In the genomic region with DNA sequence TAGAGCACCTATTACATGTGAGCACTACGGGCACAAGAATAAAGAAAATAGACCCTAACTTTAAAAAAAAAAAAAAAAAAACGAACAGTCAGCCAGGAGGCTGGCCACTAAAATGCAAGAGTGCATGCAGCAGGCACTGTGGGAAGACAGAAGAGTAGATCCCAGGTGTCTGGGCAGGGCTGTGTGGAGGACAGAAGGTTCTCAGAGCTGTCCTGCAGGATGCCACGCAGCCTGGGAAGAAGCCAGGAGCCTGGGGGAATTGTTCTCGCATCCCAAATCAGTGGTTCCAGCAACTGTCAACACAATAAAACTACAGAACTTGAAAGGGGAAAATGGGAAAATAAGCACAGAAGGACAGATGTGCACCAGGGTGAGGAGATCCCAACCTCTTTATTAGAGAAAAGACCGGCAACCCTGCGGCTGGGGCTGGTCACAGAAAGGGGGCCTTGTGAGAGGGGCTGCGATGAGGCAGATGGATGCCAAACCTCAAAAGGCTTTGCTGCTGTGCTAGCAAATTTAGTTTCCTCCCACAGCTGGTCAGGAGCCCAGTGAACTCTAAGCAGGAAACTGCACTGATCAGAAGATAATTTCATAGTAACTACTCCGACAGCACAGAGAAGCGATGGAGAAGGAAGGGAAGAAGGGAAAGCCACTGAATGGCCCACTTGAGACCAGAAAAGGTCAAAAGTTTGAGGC, we compare ENCODE assay signal across 1 cellular context.
TF ChIP-seq lines count a peak whose summit lies in the region.

No MANE protein-coding gene starts in this region.

TF ChIP-seq in K562, 482 proteins besides CTCF, POLR2A, EP300 and RAD21 (continued from another document and continues in another):
- TF ChIP-seq, protein P1, sequence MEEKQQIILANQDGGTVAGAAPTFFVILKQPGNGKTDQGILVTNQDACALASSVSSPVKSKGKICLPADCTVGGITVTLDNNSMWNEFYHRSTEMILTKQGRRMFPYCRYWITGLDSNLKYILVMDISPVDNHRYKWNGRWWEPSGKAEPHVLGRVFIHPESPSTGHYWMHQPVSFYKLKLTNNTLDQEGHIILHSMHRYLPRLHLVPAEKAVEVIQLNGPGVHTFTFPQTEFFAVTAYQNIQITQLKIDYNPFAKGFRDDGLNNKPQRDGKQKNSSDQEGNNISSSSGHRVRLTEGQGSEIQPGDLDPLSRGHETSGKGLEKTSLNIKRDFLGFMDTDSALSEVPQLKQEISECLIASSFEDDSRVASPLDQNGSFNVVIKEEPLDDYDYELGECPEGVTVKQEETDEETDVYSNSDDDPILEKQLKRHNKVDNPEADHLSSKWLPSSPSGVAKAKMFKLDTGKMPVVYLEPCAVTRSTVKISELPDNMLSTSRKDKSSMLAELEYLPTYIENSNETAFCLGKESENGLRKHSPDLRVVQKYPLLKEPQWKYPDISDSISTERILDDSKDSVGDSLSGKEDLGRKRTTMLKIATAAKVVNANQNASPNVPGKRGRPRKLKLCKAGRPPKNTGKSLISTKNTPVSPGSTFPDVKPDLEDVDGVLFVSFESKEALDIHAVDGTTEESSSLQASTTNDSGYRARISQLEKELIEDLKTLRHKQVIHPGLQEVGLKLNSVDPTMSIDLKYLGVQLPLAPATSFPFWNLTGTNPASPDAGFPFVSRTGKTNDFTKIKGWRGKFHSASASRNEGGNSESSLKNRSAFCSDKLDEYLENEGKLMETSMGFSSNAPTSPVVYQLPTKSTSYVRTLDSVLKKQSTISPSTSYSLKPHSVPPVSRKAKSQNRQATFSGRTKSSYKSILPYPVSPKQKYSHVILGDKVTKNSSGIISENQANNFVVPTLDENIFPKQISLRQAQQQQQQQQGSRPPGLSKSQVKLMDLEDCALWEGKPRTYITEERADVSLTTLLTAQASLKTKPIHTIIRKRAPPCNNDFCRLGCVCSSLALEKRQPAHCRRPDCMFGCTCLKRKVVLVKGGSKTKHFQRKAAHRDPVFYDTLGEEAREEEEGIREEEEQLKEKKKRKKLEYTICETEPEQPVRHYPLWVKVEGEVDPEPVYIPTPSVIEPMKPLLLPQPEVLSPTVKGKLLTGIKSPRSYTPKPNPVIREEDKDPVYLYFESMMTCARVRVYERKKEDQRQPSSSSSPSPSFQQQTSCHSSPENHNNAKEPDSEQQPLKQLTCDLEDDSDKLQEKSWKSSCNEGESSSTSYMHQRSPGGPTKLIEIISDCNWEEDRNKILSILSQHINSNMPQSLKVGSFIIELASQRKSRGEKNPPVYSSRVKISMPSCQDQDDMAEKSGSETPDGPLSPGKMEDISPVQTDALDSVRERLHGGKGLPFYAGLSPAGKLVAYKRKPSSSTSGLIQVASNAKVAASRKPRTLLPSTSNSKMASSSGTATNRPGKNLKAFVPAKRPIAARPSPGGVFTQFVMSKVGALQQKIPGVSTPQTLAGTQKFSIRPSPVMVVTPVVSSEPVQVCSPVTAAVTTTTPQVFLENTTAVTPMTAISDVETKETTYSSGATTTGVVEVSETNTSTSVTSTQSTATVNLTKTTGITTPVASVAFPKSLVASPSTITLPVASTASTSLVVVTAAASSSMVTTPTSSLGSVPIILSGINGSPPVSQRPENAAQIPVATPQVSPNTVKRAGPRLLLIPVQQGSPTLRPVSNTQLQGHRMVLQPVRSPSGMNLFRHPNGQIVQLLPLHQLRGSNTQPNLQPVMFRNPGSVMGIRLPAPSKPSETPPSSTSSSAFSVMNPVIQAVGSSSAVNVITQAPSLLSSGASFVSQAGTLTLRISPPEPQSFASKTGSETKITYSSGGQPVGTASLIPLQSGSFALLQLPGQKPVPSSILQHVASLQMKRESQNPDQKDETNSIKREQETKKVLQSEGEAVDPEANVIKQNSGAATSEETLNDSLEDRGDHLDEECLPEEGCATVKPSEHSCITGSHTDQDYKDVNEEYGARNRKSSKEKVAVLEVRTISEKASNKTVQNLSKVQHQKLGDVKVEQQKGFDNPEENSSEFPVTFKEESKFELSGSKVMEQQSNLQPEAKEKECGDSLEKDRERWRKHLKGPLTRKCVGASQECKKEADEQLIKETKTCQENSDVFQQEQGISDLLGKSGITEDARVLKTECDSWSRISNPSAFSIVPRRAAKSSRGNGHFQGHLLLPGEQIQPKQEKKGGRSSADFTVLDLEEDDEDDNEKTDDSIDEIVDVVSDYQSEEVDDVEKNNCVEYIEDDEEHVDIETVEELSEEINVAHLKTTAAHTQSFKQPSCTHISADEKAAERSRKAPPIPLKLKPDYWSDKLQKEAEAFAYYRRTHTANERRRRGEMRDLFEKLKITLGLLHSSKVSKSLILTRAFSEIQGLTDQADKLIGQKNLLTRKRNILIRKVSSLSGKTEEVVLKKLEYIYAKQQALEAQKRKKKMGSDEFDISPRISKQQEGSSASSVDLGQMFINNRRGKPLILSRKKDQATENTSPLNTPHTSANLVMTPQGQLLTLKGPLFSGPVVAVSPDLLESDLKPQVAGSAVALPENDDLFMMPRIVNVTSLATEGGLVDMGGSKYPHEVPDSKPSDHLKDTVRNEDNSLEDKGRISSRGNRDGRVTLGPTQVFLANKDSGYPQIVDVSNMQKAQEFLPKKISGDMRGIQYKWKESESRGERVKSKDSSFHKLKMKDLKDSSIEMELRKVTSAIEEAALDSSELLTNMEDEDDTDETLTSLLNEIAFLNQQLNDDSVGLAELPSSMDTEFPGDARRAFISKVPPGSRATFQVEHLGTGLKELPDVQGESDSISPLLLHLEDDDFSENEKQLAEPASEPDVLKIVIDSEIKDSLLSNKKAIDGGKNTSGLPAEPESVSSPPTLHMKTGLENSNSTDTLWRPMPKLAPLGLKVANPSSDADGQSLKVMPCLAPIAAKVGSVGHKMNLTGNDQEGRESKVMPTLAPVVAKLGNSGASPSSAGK (IDR thresholded peaks at IDR 0.05) = no peak
- TF ChIP-seq PTRF (tag; IDR thresholded peaks at IDR 0.05) = no peak
- no peak for TF ChIP-seq ZNF146 (CRISPR knock-in tag; IDR thresholded peaks at IDR 0.05; ENCODE audit: unreplicated experiment)
- TF ChIP-seq ARID1B (IDR thresholded peaks at IDR 0.05) = peak; percentile 29; the same call in 1 of the 2 replicates
- no peak for TF ChIP-seq RBFOX2 (IDR thresholded peaks at IDR 0.05; ENCODE audit: low read depth, low read length)
- no peak for TF ChIP-seq KDM4B (IDR thresholded peaks at IDR 0.05; ENCODE audit: borderline replicate concordance in 2 of 2, low read depth in 1 of 2)
- TF ChIP-seq ZNF282 (CRISPR knock-in tag; IDR thresholded peaks at IDR 0.05) = no peak
- TF ChIP-seq CREB1 (IDR thresholded peaks at IDR 0.05) = no peak
- no peak for TF ChIP-seq CREB1 (CRISPR knock-in tag; IDR thresholded peaks at IDR 0.05)
- no peak for TF ChIP-seq ZNF436 (CRISPR knock-in tag; IDR thresholded peaks at IDR 0.05)
- no peak for TF ChIP-seq KAT2B (IDR thresholded peaks at IDR 0.05; ENCODE audit: low read depth, low read length)
- TF ChIP-seq, protein P2, sequence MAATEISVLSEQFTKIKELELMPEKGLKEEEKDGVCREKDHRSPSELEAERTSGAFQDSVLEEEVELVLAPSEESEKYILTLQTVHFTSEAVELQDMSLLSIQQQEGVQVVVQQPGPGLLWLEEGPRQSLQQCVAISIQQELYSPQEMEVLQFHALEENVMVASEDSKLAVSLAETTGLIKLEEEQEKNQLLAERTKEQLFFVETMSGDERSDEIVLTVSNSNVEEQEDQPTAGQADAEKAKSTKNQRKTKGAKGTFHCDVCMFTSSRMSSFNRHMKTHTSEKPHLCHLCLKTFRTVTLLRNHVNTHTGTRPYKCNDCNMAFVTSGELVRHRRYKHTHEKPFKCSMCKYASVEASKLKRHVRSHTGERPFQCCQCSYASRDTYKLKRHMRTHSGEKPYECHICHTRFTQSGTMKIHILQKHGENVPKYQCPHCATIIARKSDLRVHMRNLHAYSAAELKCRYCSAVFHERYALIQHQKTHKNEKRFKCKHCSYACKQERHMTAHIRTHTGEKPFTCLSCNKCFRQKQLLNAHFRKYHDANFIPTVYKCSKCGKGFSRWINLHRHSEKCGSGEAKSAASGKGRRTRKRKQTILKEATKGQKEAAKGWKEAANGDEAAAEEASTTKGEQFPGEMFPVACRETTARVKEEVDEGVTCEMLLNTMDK (IDR thresholded peaks at IDR 0.05; ENCODE audit: borderline replicate concordance, insufficient read depth, low read depth, low read length, poor library complexity, severe bottlenecking) = no peak
- TF ChIP-seq ELF1 (tag; IDR thresholded peaks at IDR 0.05) = no peak
- no peak for TF ChIP-seq NR2C1 (IDR thresholded peaks at IDR 0.05)
- no peak for TF ChIP-seq NR2C1 (tag; IDR thresholded peaks at IDR 0.05)
- TF ChIP-seq, protein P3, sequence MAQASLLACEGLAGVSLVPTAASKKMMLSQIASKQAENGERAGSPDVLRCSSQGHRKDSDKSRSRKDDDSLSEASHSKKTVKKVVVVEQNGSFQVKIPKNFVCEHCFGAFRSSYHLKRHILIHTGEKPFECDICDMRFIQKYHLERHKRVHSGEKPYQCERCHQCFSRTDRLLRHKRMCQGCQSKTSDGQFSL (CRISPR knock-in tag; IDR thresholded peaks at IDR 0.05) = no peak
- TF ChIP-seq, protein P3 (tag; IDR thresholded peaks at IDR 0.05) = no peak
- no peak for TF ChIP-seq ZNF134 (CRISPR knock-in tag; conservative IDR thresholded peaks at IDR 0.05)
- TF ChIP-seq GTF2F1 (IDR thresholded peaks at IDR 0.05; ENCODE audit: low read depth, low read length) = no peak
- no peak for TF ChIP-seq SIX5 (IDR thresholded peaks at IDR 0.05; ENCODE audit: borderline replicate concordance in 1 of 2, insufficient read depth in 1 of 2, low read depth in 1 of 2, low read length in 2 of 2)
- TF ChIP-seq NR2F6 (CRISPR knock-in tag; IDR thresholded peaks at IDR 0.05) = no peak
- TF ChIP-seq SMAD4 (CRISPR knock-in tag; conservative IDR thresholded peaks at IDR 0.05) = peak; percentile 27; the same call in 1 of the 2 replicates
- TF ChIP-seq GATA2 (CRISPR knock-in tag; IDR thresholded peaks at IDR 0.05) = peak; percentile 98
- TF ChIP-seq SRF (CRISPR knock-in tag; IDR thresholded peaks at IDR 0.05) = no peak
- peak; percentile 55; the same call in 1 of the 2 replicates for TF ChIP-seq CTBP1 (IDR thresholded peaks at IDR 0.05; ENCODE audit: borderline replicate concordance)
- no peak for TF ChIP-seq MCM2 (IDR thresholded peaks at IDR 0.05; ENCODE audit: low read depth)
- peak; percentile 67 for TF ChIP-seq ZFP36 (IDR thresholded peaks at IDR 0.05; ENCODE audit: low read depth, low read length, partially characterized antibody)
- 0 out of 2 replicates have a peak, but pooled peaks have one; percentile 17 for TF ChIP-seq MAFK (IDR thresholded peaks at IDR 0.05; ENCODE audit: low read length)
- no peak for TF ChIP-seq MAZ (CRISPR knock-in tag; conservative IDR thresholded peaks at IDR 0.05 in 1 of 2, IDR thresholded peaks at IDR 0.05 in 1 of 2)
- TF ChIP-seq MTF1 (CRISPR knock-in tag; IDR thresholded peaks at IDR 0.05; ENCODE audit: borderline replicate concordance) = no peak
- TF ChIP-seq KLF1 (tag; IDR thresholded peaks at IDR 0.05) = no peak
- no peak for TF ChIP-seq HDAC1 (IDR thresholded peaks at IDR 0.05)
- TF ChIP-seq MEIS2 (IDR thresholded peaks at IDR 0.05; ENCODE audit: partially characterized antibody) = no peak
- TF ChIP-seq HNRNPK (IDR thresholded peaks at IDR 0.05; ENCODE audit: low read depth, low read length, poor library complexity, severe bottlenecking) = no peak
- no peak for TF ChIP-seq PTBP1 (IDR thresholded peaks at IDR 0.05; ENCODE audit: low read depth, low read length)
- TF ChIP-seq EZH2 (IDR thresholded peaks at IDR 0.05; ENCODE audit: borderline replicate concordance, low read depth, low read length) = no peak
- TF ChIP-seq, protein P4, sequence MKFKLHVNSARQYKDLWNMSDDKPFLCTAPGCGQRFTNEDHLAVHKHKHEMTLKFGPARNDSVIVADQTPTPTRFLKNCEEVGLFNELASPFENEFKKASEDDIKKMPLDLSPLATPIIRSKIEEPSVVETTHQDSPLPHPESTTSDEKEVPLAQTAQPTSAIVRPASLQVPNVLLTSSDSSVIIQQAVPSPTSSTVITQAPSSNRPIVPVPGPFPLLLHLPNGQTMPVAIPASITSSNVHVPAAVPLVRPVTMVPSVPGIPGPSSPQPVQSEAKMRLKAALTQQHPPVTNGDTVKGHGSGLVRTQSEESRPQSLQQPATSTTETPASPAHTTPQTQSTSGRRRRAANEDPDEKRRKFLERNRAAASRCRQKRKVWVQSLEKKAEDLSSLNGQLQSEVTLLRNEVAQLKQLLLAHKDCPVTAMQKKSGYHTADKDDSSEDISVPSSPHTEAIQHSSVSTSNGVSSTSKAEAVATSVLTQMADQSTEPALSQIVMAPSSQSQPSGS (CRISPR knock-in tag; IDR thresholded peaks at IDR 0.05) = no peak
- peak; percentile 11; the same call in 1 of the 2 replicates for TF ChIP-seq DPF2 (IDR thresholded peaks at IDR 0.05)
- peak; percentile 19 to 28; a peak in 2 of 4 replicates for TF ChIP-seq KDM1A (IDR thresholded peaks at IDR 0.05)
- no peak for TF ChIP-seq GATAD2A (IDR thresholded peaks at IDR 0.05)
- no peak for TF ChIP-seq TAF1 (IDR thresholded peaks at IDR 0.05; ENCODE audit: control insufficient read depth, extremely low read depth, insufficient read depth, low read length, severe bottlenecking)
- TF ChIP-seq RBM14 (IDR thresholded peaks at IDR 0.05; ENCODE audit: borderline replicate concordance, insufficient read depth, low read depth, low read length) = no peak
- TF ChIP-seq ZNF41 (CRISPR knock-in tag; conservative IDR thresholded peaks at IDR 0.05) = no peak
- TF ChIP-seq CBX8 (IDR thresholded peaks at IDR 0.05; ENCODE audit: borderline replicate concordance, extremely low read depth, low read depth, low read length, poor library complexity, severe bottlenecking) = no peak
- no peak for TF ChIP-seq SNIP1 (IDR thresholded peaks at IDR 0.05; ENCODE audit: low read depth)
- TF ChIP-seq ZNF780A (CRISPR knock-in tag; IDR thresholded peaks at IDR 0.05) = no peak
- TF ChIP-seq, protein P5, sequence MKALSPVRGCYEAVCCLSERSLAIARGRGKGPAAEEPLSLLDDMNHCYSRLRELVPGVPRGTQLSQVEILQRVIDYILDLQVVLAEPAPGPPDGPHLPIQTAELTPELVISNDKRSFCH (CRISPR knock-in tag; IDR thresholded peaks at IDR 0.05) = no peak
- TF ChIP-seq, protein P5 (tag; IDR thresholded peaks at IDR 0.05) = 0 out of 2 replicates have a peak, but pooled peaks have one; percentile 15
- TF ChIP-seq, protein P6, sequence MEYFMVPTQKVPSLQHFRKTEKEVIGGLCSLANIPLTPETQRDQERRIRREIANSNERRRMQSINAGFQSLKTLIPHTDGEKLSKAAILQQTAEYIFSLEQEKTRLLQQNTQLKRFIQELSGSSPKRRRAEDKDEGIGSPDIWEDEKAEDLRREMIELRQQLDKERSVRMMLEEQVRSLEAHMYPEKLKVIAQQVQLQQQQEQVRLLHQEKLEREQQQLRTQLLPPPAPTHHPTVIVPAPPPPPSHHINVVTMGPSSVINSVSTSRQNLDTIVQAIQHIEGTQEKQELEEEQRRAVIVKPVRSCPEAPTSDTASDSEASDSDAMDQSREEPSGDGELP (CRISPR knock-in tag; IDR thresholded peaks at IDR 0.05; ENCODE audit: borderline replicate concordance) = peak; percentile 66
- no peak for TF ChIP-seq BRD9 (IDR thresholded peaks at IDR 0.05; ENCODE audit: low read depth, partially characterized antibody)
